23 cellular contexts compared by ENCODE assay signal in the genomic region with DNA sequence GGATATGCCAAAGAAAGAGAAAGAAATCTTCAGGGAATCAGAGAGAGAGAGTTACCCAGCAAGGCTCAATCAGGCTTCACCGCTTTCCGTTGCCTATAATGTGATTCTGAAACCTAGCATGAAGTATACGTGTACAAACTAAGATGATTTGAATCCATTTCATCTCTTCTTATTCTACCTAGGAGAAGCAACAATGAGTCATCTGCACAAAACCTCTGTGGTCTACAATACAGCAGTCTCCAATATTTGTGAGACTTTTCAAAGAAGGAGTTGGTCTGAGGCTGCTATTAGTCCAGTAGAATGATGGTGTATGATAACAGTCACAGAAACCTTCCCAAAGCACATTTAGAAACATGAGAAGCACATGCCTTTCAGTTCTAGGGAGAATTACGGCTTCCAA.
"Had no signal": no experiment of that assay in that cellular context is flagged by ENCODE, and none has a peak within 500 bp of the region (broad histone marks: within the 10 kb centered on the region; RNA-seq: fewer than 3 reads in every experiment).

No MANE protein-coding gene starts in this region.

- H3K4me3 ChIP-seq: ascending aorta, breast epithelium, coronary artery, dorsolateral prefrontal cortex had no signal

- H3K36me3 ChIP-seq: ascending aorta, breast epithelium had no signal

- H3K27me3 ChIP-seq: ascending aorta, breast epithelium, dorsolateral prefrontal cortex had no signal

- H3K9me3 ChIP-seq: ascending aorta, breast epithelium had no signal

- FAIRE-seq: frontal cortex had no signal

- ATAC-seq: activated CD4-positive, alpha-beta T cell treated with anti-CD3 and anti-CD28 coated beads for 36 hours; activated CD8-positive, alpha-beta T cell treated with anti-CD3 and anti-CD28 coated beads, Interleukin-2, amount 10 ng/mL, durations not matched to agents 7 days and 5 days; esophagus mucosa had no signal

- DNase-seq: activated CD4-positive, alpha-beta memory T cell treated with anti-CD3 and anti-CD28 coated beads for 36 hours; activated CD4-positive, alpha-beta T cell treated with anti-CD3 and anti-CD28 coated beads for 36 hours; activated CD4-positive, alpha-beta T cell treated with anti-CD3 and anti-CD28 coated beads, Interleukin-2, amount 10 ng/mL, durations not matched to agents 24 days and 14 days; activated CD4-positive, CD25-positive, alpha-beta regulatory T cell; activated CD4-positive, CD25-positive, alpha-beta regulatory T cell treated with anti-CD3 and anti-CD28 coated beads, Interleukin-2, amount 50 U/mL, for 72 hours; activated CD8-positive, alpha-beta T cell treated with anti-CD3 and anti-CD28 coated beads, Interleukin-2, amount 10 ng/mL, durations not matched to agents 7 days and 5 days; activated gamma-delta T cell; activated naive CD4-positive, alpha-beta T cell; activated naive CD4-positive, alpha-beta T cell treated with anti-CD3 and anti-CD28 coated beads, Interleukin-2, amount 10 ng/mL, durations not matched to agents 7 days and 5 days; activated naive CD8-positive, alpha-beta T cell treated with anti-CD3 and anti-CD28 coated beads, Interleukin-2, amount 10 ng/mL, durations not matched to agents 7 days and 5 days; activated T-cell treated with anti-CD3 and anti-CD28 coated beads, Interleukin-2, amount 50 U/mL, for 1 hour; activated T-cell treated with anti-CD3 and anti-CD28 coated beads, Interleukin-2, amount 50 U/mL, for 48 hours; dorsolateral prefrontal cortex; effector memory CD4-positive, alpha-beta T cell; endodermal cell; foreskin fibroblast; head of caudate nucleus; T-helper 2 cell had no signal

- H3K4me1 ChIP-seq: ascending aorta, breast epithelium had no signal

- H3K27ac ChIP-seq: ascending aorta, breast epithelium, coronary artery, dorsolateral prefrontal cortex had no signal
